In the genomic region with DNA sequence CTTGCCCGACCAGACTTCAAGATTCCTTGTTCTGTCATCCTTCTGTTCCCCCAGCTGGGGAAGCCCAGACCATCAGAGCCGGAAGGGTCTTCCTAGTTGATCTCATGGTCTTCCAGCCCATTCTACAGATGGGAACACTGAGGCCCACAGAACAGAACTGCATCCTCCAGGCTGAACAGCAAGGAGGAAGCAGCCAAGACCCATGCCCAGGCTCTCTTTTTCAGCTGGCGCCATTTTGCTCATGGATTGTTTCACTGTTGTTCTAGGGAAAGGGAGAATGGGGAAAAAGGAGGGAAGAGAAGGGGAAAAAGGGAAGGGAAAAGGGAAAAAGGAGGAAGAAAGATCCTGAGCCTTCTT, we compare ENCODE assay signal across 1 cellular context.
TF ChIP-seq lines count a peak whose summit lies in the region.

No MANE protein-coding gene starts in this region.

TF ChIP-seq in HepG2, 621 proteins besides CTCF, POLR2A, EP300 and RAD21:
- TF ChIP-seq ZSCAN25 (CRISPR knock-in tag; IDR thresholded peaks at IDR 0.05) (no peak), ZNF629 (CRISPR knock-in tag; conservative IDR thresholded peaks at IDR 0.05) (peak; percentile 91), CHD4 (IDR thresholded peaks at IDR 0.05; ENCODE audit: borderline replicate concordance, low read length) (peak; percentile 34; the same call in 1 of the 2 replicates), ZNF431 (CRISPR knock-in tag; IDR thresholded peaks at IDR 0.05; ENCODE audit: borderline replicate concordance, low read depth) (no peak), ZMYM3 (CRISPR knock-in tag; IDR thresholded peaks at IDR 0.05) (peak; percentile 52; the same call in 1 of the 2 replicates), NRL (CRISPR knock-in tag; IDR thresholded peaks at IDR 0.05; ENCODE audit: borderline replicate concordance) (no peak), SP2 (CRISPR knock-in tag; IDR thresholded peaks at IDR 0.05) (peak; percentile 33; the same call in 1 of the 2 replicates), ZNF792 (CRISPR knock-in tag; IDR thresholded peaks at IDR 0.05) (no peak)
